In the genomic region with DNA sequence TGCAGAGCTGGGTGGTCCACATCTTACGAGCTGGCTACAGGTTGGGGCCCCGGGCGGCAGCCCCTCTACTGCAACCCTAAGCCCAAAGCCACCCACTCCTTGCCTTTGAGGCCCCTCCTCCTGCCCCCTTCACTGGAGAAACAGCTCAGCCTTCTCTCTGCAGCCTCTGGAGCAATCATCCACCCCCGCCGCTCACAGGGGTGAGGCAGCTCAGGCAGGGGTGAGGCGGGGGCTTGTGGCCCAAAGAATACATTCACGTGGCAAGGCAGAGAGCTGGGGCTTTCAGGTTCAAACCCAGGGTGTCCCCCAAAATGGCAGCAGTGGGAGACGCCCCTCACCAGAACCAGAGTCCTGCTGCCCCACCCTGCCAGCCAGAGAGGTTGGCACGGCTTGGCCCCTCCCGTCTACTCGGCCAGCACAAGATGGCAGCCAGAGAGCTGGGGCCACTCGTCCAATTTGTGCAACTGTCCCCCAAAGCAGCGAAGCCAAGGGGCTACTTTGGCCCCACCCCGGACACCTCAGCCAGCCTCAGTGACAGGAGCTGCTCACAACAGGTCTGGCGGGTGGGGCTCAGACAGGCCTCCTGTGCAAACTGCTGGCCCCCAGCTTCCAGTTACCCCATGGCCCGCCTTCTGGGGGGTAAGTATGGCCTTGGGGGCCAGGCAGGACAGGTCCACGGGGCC, we compare ENCODE assay signal across 10 cellular contexts. TPM values are rescaled to one million over a fixed set of nuclear protein-coding genes. Genes with fewer than 3 reads are reported as not detected.
DNase-seq lines count a peak whose midpoint lies in the region; ATAC-seq and TF ChIP-seq lines count a peak whose summit lies in the region.
"Had no signal": no experiment of that assay in that cellular context is flagged by ENCODE, and none has a peak within 500 bp of the region (broad histone marks: within the 10 kb centered on the region; RNA-seq: fewer than 3 reads in every experiment).

No MANE protein-coding gene starts in this region.

- intact Hi-C loops in testis (cut with DNase I; ENCODE audit: low total_unique reads), result no loop called here

- peak overlapping the region; percentile 25 to 50 for H3K27ac ChIP-seq in testis
- H3K27ac ChIP-seq in effector memory CD4-positive, alpha-beta T cell (ENCODE audit: insufficient read depth, low read length, poor library complexity, severe bottlenecking), result no peak overlapping the region

- no peaks in the 10 kb centered on the region for H3K9me3 ChIP-seq in iPS-15b (ENCODE audit: control insufficient read depth, insufficient read depth, low read length)
- H3K9me3 ChIP-seq in testis, result no peaks in the 10 kb centered on the region
- no peaks in the 10 kb centered on the region for H3K9me3 ChIP-seq in effector memory CD4-positive, alpha-beta T cell (ENCODE audit: control insufficient read depth, low read length)

- no peaks in the 10 kb centered on the region for H3K4me1 ChIP-seq in iPS-15b (ENCODE audit: control insufficient read depth, insufficient read depth, low read length)
- H3K4me1 ChIP-seq in testis, result peaks cover 26% of the 10 kb centered on the region
- peaks cover 24% of the 10 kb centered on the region for H3K4me1 ChIP-seq in effector memory CD4-positive, alpha-beta T cell (ENCODE audit: control insufficient read depth, insufficient read depth, low read length, poor library complexity, severe bottlenecking)

- H3K27ac Mint-ChIP-seq in activated CD4-positive, alpha-beta T cell treated with anti-CD3 and anti-CD28 coated beads, Interleukin-2, amount 10 ng/mL, durations not matched to agents 7 days and 5 days, result peak overlapping the region; percentile 60
- H3K27ac Mint-ChIP-seq in T-cell, result peak overlapping the region; percentile 28 to 59

- peak overlapping the region; percentile 8 for H3K9ac ChIP-seq in iPS-15b (ENCODE audit: low read depth, low read length)

- H3K4me3 ChIP-seq in iPS-15b (ENCODE audit: low read depth, low read length), result no peak overlapping the region
- no peak overlapping the region for H3K4me3 ChIP-seq in testis
- no peak overlapping the region for H3K4me3 ChIP-seq in effector memory CD4-positive, alpha-beta T cell (ENCODE audit: insufficient read depth, low read depth, low read length, poor library complexity, severe bottlenecking)

- TF ChIP-seq CTCF in testis (IDR thresholded peaks at IDR 0.05), result no peak

- H3K27me3 Mint-ChIP-seq in activated CD4-positive, alpha-beta T cell treated with anti-CD3 and anti-CD28 coated beads, Interleukin-2, amount 10 ng/mL, durations not matched to agents 7 days and 5 days, result no peaks in the 10 kb centered on the region
- H3K27me3 Mint-ChIP-seq in T-cell, result no peaks in the 10 kb centered on the region

- no peak for ATAC-seq in T-cell (replicated peaks in 1 of 4)
- no peak for ATAC-seq in HG03442 (IDR thresholded peaks at IDR 0.05; ENCODE audit: unreplicated experiment)

- 85 to 90% methylated on average over 7 to 17 of the region's 17 CpGs for WGBS in testis, 2 donors

- no peak overlapping the region for H3K4me3 Mint-ChIP-seq in activated CD4-positive, alpha-beta T cell treated with anti-CD3 and anti-CD28 coated beads, Interleukin-2, amount 10 ng/mL, durations not matched to agents 7 days and 5 days
- H3K4me3 Mint-ChIP-seq in T-cell, result peak overlapping the region in 1 of 3 donors; percentile 22

- peaks cover 38% of the 10 kb centered on the region for H3K4me1 Mint-ChIP-seq in activated CD4-positive, alpha-beta T cell treated with anti-CD3 and anti-CD28 coated beads, Interleukin-2, amount 10 ng/mL, durations not matched to agents 7 days and 5 days
- H3K4me1 Mint-ChIP-seq in T-cell, result peaks cover 38 to 44% (median 42%) of the 10 kb centered on the region in 3 donors

- no peak for TF ChIP-seq POLR2A in testis (IDR thresholded peaks at IDR 0.05)

- POLR2A ChIA-PET in activated CD4-positive, alpha-beta T cell treated with anti-CD3 and anti-CD28 coated beads, Interleukin-2, amount 10 ng/mL, durations not matched to agents 7 days and 5 days (lab: Charles Lee), result no interaction called here
- POLR2A ChIA-PET in T-cell (lab: Charles Lee), result interaction anchor here (0.5 to 1.4 kb wide), 4 partner anchors 8 to 514 kb away, joined by 3 to 14 read pairs (median 4); no protein-coding TSS in a partner anchor

- H3K27me3 ChIP-seq in iPS-15b (ENCODE audit: control insufficient read depth, insufficient read depth, low read length), result no peaks in the 10 kb centered on the region
- no peaks in the 10 kb centered on the region for H3K27me3 ChIP-seq in testis
- no peaks in the 10 kb centered on the region for H3K27me3 ChIP-seq in effector memory CD4-positive, alpha-beta T cell (replicated peaks; ENCODE audit: control insufficient read depth, insufficient read depth, low read length, poor library complexity, severe bottlenecking)

- DNase-seq in activated CD4-positive, alpha-beta T cell treated with anti-CD3 and anti-CD28 coated beads, Interleukin-2, amount 10 ng/mL, durations not matched to agents 7 days and 5 days, result no peak
- DNase-seq in activated CD4-positive, alpha-beta T cell treated with anti-CD3 and anti-CD28 coated beads, Interleukin-2, amount 50 U/mL, for 1 hour, result no peak
- no peak for DNase-seq in T-cell
- no peak for DNase-seq in testis
- DNase-seq in effector memory CD4-positive, alpha-beta T cell, result no peak
- DNase-seq in NCI-H2029 (lab: John Stamatoyannopoulos, UW), result no peak
- DNase-seq: islet precursor cell had no signal

- peaks cover 84% of the 10 kb centered on the region for H3K36me3 ChIP-seq in iPS-15b (ENCODE audit: control insufficient read depth, insufficient read depth, low read length)
- no peaks in the 10 kb centered on the region for H3K36me3 ChIP-seq in testis (ENCODE audit: low read depth, missing control alignments)
- peaks cover 74% of the 10 kb centered on the region for H3K36me3 ChIP-seq in effector memory CD4-positive, alpha-beta T cell (ENCODE audit: control insufficient read depth, insufficient read depth, low read length)

- no peaks in the 10 kb centered on the region for H3K9me3 Mint-ChIP-seq in activated CD4-positive, alpha-beta T cell treated with anti-CD3 and anti-CD28 coated beads, Interleukin-2, amount 10 ng/mL, durations not matched to agents 7 days and 5 days
- H3K9me3 Mint-ChIP-seq in T-cell, result no peaks in the 10 kb centered on the region

- H3K36me3 Mint-ChIP-seq in activated CD4-positive, alpha-beta T cell treated with anti-CD3 and anti-CD28 coated beads, Interleukin-2, amount 10 ng/mL, durations not matched to agents 7 days and 5 days (ENCODE audit: low read depth), result peaks cover 39% of the 10 kb centered on the region
- H3K36me3 Mint-ChIP-seq in T-cell, result peaks cover 22% of the 10 kb centered on the region

- CTCF ChIA-PET in activated CD4-positive, alpha-beta T cell treated with anti-CD3 and anti-CD28 coated beads, Interleukin-2, amount 10 ng/mL, durations not matched to agents 7 days and 5 days (lab: Charles Lee), result interaction anchor here (0.6 to 3.0 kb wide), 4 partner anchors 12 to 81 kb away, joined by 3 to 18 read pairs (median 5); a partner anchor contains a TSS
- CTCF ChIA-PET in T-cell (lab: Charles Lee), result interaction anchor here (0.6 to 1.9 kb wide), 5 partner anchors 10 to 59 kb away, joined by 3 to 8 read pairs (median 8); no protein-coding TSS in a partner anchor

RNA-seq across cellular contexts. Expression of a gene that starts 7.2 kb away (rescaled TPM):
- total RNA-seq in activated CD4-positive, alpha-beta T cell treated with anti-CD3 and anti-CD28 coated beads, Interleukin-2, amount 10 ng/mL, durations not matched to agents 7 days and 5 days, result 100 to 1,000 TPM; 238 to 249 TPM
- total RNA-seq in T-cell (100 to 1,000 TPM; 101 to 175 (median 153) TPM), testis (100 to 1,000 TPM; 195 to 325 TPM)
- polyA plus RNA-seq in testis (ENCODE audit: insufficient read depth, low read depth, low replicate concordance), result 200 TPM

RNA-seq across cellular contexts. Expression of a gene that starts 13.3 kb away (rescaled TPM):
- 10 to 100 TPM; 48.7 to 55.5 TPM for total RNA-seq in activated CD4-positive, alpha-beta T cell treated with anti-CD3 and anti-CD28 coated beads, Interleukin-2, amount 10 ng/mL, durations not matched to agents 7 days and 5 days
- total RNA-seq in T-cell (100 to 1,000 TPM in 3 of 5 donors, 10 to 100 TPM in 2; 87.7 to 161 (median 124) TPM), testis (100 to 1,000 TPM; 105 to 106 TPM)
- 40.5 TPM for polyA plus RNA-seq in testis (ENCODE audit: insufficient read depth, low read depth, low replicate concordance)

RNA-seq across cellular contexts. Expression of a gene that starts 24.5 kb away (rescaled TPM):
- not detected for total RNA-seq in activated CD4-positive, alpha-beta T cell treated with anti-CD3 and anti-CD28 coated beads, Interleukin-2, amount 10 ng/mL, durations not matched to agents 7 days and 5 days
- total RNA-seq in T-cell, result not detected
- 1 to 10 TPM in 1 of 2 donors, under 1 TPM in 1; 0.79 to 1.2 TPM for total RNA-seq in testis
- polyA plus RNA-seq in testis (ENCODE audit: insufficient read depth, low read depth, low replicate concordance), result 2.1 TPM
- polyA plus RNA-seq: AG04450 had no signal

RNA-seq across cellular contexts. Expression of a gene that starts 25.2 kb away (rescaled TPM):
- total RNA-seq in activated CD4-positive, alpha-beta T cell treated with anti-CD3 and anti-CD28 coated beads, Interleukin-2, amount 10 ng/mL, durations not matched to agents 7 days and 5 days, result 10 to 100 TPM; 39.9 to 40.5 TPM
- 10 to 100 TPM in 3 of 5 donors, 1 to 10 TPM in 2; 8.3 to 18.1 (median 17.8) TPM for total RNA-seq in T-cell
- 10 to 100 TPM; 33.6 to 39.4 TPM for total RNA-seq in testis
- polyA plus RNA-seq in testis (ENCODE audit: insufficient read depth, low read depth, low replicate concordance), result 21.6 TPM

RNA-seq across cellular contexts. Expression of a gene that starts 39.4 kb away (rescaled TPM):
- total RNA-seq in activated CD4-positive, alpha-beta T cell treated with anti-CD3 and anti-CD28 coated beads, Interleukin-2, amount 10 ng/mL, durations not matched to agents 7 days and 5 days, result 1 to 10 TPM; 7.3 to 9.8 TPM
- total RNA-seq in T-cell (1 to 10 TPM; 3.8 to 8.7 (median 6.7) TPM), testis (1 to 10 TPM in 1 of 2 donors, under 1 TPM in 1; 0.87 to 1.5 TPM)
- 1.1 TPM for polyA plus RNA-seq in testis (ENCODE audit: insufficient read depth, low read depth, low replicate concordance)
